1 cellular context compared by ENCODE assay signal in the genomic region with DNA sequence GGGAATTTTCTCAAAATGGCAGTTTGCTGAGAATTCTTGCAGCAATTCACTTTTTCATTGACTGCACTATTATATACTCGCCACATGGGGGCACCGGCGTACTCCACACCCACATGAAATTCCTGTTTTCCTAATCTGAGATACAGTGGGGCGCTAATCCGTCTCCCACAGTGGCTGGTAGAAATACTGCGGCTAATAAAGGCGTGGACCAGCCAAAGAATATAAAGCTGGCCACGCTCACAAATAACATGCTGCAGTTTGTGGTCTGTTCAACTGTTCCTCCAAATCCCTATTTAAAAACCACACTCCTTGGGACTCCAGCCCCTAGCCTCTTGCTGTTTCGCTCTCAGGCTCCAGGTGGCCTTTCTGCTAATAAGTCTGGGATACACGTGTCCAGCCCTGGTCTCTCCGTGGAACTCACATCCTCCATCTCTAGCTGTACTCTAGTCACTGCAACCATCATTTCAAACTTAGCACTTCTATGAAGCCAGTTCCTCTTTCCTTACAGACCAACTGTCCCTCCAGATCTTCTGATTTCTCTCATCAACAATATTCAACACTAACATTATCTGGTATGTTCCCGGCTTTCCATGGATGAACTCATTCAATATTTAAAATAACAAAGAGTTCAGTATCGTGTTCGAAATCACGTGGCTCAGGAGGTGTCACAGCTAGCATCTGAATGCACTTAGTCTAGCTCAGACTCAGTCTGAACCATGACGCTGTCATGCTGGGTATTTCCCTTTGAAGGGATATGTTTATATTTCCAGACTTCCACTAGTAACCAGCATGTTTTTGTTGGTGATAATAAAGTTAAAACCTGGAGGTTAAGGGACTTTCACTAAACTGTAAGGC.
TF ChIP-seq lines count a peak whose summit lies in the region.

No MANE protein-coding gene starts in this region.

TF ChIP-seq in GM23338, 12 proteins besides CTCF, POLR2A, EP300 and RAD21 (continued from another document):
- TF ChIP-seq, protein P1, sequence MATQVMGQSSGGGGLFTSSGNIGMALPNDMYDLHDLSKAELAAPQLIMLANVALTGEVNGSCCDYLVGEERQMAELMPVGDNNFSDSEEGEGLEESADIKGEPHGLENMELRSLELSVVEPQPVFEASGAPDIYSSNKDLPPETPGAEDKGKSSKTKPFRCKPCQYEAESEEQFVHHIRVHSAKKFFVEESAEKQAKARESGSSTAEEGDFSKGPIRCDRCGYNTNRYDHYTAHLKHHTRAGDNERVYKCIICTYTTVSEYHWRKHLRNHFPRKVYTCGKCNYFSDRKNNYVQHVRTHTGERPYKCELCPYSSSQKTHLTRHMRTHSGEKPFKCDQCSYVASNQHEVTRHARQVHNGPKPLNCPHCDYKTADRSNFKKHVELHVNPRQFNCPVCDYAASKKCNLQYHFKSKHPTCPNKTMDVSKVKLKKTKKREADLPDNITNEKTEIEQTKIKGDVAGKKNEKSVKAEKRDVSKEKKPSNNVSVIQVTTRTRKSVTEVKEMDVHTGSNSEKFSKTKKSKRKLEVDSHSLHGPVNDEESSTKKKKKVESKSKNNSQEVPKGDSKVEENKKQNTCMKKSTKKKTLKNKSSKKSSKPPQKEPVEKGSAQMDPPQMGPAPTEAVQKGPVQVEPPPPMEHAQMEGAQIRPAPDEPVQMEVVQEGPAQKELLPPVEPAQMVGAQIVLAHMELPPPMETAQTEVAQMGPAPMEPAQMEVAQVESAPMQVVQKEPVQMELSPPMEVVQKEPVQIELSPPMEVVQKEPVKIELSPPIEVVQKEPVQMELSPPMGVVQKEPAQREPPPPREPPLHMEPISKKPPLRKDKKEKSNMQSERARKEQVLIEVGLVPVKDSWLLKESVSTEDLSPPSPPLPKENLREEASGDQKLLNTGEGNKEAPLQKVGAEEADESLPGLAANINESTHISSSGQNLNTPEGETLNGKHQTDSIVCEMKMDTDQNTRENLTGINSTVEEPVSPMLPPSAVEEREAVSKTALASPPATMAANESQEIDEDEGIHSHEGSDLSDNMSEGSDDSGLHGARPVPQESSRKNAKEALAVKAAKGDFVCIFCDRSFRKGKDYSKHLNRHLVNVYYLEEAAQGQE (IDR thresholded peaks at IDR 0.05; ENCODE audit: unreplicated experiment) = no peak
- TF ChIP-seq POLR2AphosphoS5 (IDR thresholded peaks at IDR 0.05; ENCODE audit: low read depth) (no peak), STAT1 (IDR thresholded peaks at IDR 0.05; ENCODE audit: unreplicated experiment) (no peak), ZNF331 (CRISPR knock-in tag; IDR thresholded peaks at IDR 0.05; ENCODE audit: low read depth) (no peak), EZH2phosphoT487 (IDR thresholded peaks at IDR 0.05; ENCODE audit: unreplicated experiment) (no peak), CREB1 (CRISPR knock-in tag; IDR thresholded peaks at IDR 0.05; ENCODE audit: low read depth) (no peak), ZNF114 (CRISPR knock-in tag; IDR thresholded peaks at IDR 0.05) (no peak), JUNB (IDR thresholded peaks at IDR 0.05; ENCODE audit: unreplicated experiment) (no peak), NANOG (IDR thresholded peaks at IDR 0.05; ENCODE audit: borderline replicate concordance) (no peak)
- TF ChIP-seq, protein P2, sequence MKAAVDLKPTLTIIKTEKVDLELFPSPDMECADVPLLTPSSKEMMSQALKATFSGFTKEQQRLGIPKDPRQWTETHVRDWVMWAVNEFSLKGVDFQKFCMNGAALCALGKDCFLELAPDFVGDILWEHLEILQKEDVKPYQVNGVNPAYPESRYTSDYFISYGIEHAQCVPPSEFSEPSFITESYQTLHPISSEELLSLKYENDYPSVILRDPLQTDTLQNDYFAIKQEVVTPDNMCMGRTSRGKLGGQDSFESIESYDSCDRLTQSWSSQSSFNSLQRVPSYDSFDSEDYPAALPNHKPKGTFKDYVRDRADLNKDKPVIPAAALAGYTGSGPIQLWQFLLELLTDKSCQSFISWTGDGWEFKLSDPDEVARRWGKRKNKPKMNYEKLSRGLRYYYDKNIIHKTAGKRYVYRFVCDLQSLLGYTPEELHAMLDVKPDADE (IDR thresholded peaks at IDR 0.05) = no peak
- TF ChIP-seq, protein P3, sequence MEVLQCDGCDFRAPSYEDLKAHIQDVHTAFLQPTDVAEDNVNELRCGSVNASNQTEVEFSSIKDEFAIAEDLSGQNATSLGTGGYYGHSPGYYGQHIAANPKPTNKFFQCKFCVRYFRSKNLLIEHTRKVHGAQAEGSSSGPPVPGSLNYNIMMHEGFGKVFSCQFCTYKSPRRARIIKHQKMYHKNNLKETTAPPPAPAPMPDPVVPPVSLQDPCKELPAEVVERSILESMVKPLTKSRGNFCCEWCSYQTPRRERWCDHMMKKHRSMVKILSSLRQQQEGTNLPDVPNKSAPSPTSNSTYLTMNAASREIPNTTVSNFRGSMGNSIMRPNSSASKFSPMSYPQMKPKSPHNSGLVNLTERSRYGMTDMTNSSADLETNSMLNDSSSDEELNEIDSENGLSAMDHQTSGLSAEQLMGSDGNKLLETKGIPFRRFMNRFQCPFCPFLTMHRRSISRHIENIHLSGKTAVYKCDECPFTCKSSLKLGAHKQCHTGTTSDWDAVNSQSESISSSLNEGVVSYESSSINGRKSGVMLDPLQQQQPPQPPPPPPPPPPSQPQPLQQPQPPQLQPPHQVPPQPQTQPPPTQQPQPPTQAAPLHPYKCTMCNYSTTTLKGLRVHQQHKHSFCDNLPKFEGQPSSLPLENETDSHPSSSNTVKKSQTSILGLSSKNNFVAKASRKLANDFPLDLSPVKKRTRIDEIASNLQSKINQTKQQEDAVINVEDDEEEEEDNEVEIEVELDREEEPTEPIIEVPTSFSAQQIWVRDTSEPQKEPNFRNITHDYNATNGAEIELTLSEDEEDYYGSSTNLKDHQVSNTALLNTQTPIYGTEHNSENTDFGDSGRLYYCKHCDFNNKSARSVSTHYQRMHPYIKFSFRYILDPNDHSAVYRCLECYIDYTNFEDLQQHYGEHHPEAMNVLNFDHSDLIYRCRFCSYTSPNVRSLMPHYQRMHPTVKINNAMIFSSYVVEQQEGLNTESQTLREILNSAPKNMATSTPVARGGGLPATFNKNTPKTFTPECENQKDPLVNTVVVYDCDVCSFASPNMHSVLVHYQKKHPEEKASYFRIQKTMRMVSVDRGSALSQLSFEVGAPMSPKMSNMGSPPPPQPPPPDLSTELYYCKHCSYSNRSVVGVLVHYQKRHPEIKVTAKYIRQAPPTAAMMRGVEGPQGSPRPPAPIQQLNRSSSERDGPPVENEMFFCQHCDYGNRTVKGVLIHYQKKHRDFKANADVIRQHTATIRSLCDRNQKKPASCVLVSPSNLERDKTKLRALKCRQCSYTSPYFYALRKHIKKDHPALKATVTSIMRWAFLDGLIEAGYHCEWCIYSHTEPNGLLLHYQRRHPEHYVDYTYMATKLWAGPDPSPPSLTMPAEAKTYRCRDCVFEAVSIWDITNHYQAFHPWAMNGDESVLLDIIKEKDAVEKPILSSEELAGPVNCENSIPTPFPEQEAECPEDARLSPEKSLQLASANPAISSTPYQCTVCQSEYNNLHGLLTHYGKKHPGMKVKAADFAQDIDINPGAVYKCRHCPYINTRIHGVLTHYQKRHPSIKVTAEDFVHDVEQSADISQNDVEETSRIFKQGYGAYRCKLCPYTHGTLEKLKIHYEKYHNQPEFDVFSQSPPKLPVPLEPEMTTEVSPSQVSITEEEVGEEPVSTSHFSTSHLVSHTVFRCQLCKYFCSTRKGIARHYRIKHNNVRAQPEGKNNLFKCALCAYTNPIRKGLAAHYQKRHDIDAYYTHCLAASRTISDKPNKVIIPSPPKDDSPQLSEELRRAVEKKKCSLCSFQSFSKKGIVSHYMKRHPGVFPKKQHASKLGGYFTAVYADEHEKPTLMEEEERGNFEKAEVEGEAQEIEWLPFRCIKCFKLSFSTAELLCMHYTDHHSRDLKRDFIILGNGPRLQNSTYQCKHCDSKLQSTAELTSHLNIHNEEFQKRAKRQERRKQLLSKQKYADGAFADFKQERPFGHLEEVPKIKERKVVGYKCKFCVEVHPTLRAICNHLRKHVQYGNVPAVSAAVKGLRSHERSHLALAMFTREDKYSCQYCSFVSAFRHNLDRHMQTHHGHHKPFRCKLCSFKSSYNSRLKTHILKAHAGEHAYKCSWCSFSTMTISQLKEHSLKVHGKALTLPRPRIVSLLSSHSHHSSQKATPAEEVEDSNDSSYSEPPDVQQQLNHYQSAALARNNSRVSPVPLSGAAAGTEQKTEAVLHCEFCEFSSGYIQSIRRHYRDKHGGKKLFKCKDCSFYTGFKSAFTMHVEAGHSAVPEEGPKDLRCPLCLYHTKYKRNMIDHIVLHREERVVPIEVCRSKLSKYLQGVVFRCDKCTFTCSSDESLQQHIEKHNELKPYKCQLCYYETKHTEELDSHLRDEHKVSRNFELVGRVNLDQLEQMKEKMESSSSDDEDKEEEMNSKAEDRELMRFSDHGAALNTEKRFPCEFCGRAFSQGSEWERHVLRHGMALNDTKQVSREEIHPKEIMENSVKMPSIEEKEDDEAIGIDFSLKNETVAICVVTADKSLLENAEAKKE (CRISPR knock-in tag; IDR thresholded peaks at IDR 0.05) = no peak
